In the genomic region with DNA sequence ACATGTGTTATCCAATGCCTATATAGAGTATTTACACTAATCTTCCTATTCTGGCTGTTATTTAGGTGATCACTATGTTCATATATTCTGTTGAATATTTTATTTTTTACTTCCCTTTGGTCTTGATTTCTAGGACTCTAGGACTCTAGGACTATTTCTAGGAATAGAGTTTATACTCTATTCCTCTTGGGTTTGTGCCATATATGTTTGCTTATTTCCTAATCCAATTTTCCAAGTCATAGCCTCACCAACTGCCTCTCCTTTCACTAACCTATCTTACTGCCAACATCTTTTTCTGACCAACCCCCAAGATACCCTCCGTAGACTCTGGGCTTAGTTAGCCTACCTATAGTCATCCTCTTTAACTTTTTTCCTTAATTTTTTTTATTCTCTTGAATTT, we compare ENCODE assay signal across 18 cellular contexts. TPM values are rescaled to one million over a fixed set of nuclear protein-coding genes. Genes with fewer than 3 reads are reported as not detected.
DNase-seq lines count a peak whose midpoint lies in the region; ATAC-seq and TF ChIP-seq lines count a peak whose summit lies in the region.
"Had no signal": no experiment of that assay in that cellular context is flagged by ENCODE, and none has a peak within 500 bp of the region (broad histone marks: within the 10 kb centered on the region; RNA-seq: fewer than 3 reads in every experiment).

No MANE protein-coding gene starts in this region.

- H3K4me3 Mint-ChIP-seq in activated naive CD8-positive, alpha-beta T cell treated with anti-CD3 and anti-CD28 coated beads for 36 hours: no peak overlapping the region
- no peak overlapping the region for H3K4me3 Mint-ChIP-seq in activated naive CD8-positive, alpha-beta T cell treated with anti-CD3 and anti-CD28 coated beads, Interleukin-2, amount 50 U/mL, for 24 hours
- H3K4me3 Mint-ChIP-seq in stimulated activated naive B cell treated with anti-CD40 and anti-IgM and Interleukin-4, amounts not matched to agents 10 μg/mL and 1 μg/mL and 100 μg/mL, for 72 hours: no peak overlapping the region
- no peak overlapping the region for H3K4me3 Mint-ChIP-seq in progenitor cell of endocrine pancreas (ENCODE audit: low read depth)
- H3K4me3 Mint-ChIP-seq: HFFc6 had no signal

- H3K36me3 Mint-ChIP-seq in activated naive CD8-positive, alpha-beta T cell treated with anti-CD3 and anti-CD28 coated beads for 36 hours: no peaks in the 10 kb centered on the region
- H3K36me3 Mint-ChIP-seq in activated naive CD8-positive, alpha-beta T cell treated with anti-CD3 and anti-CD28 coated beads, Interleukin-2, amount 50 U/mL, for 24 hours (ENCODE audit: low read depth): peaks cover 2% of the 10 kb centered on the region
- H3K36me3 Mint-ChIP-seq in stimulated activated naive B cell treated with anti-CD40 and anti-IgM and Interleukin-4, amounts not matched to agents 10 μg/mL and 1 μg/mL and 100 μg/mL, for 72 hours: peaks cover 14 to 18% of the 10 kb centered on the region in 2 donors
- H3K36me3 Mint-ChIP-seq in progenitor cell of endocrine pancreas (ENCODE audit: insufficient read depth): no peaks in the 10 kb centered on the region
- H3K36me3 Mint-ChIP-seq: CD4-positive, CD25-positive, alpha-beta regulatory T cell had no signal

- no peak for DNase-seq in activated naive CD8-positive, alpha-beta T cell treated with anti-CD3 and anti-CD28 coated beads for 36 hours
- no peak for DNase-seq in activated naive CD8-positive, alpha-beta T cell treated with anti-CD3 and anti-CD28 coated beads, Interleukin-2, amount 50 U/mL, for 24 hours
- peak; percentile 42 for DNase-seq in NCI-H446 treated with DMSO at 0.1 percent for 48 hours (lab: John Stamatoyannopoulos, UW)
- DNase-seq in left lobe of liver (ENCODE audit: low spot score): no peak
- DNase-seq in stimulated activated naive B cell treated with anti-CD40 and anti-IgM and Interleukin-4, amounts not matched to agents 10 μg/mL and 1 μg/mL and 100 μg/mL, for 72 hours: no peak
- no peak for DNase-seq in iPS-NIHi7 (ENCODE audit: extremely low spot score)
- no peak for DNase-seq in progenitor cell of endocrine pancreas (ENCODE audit: low spot score, unreplicated experiment)
- no peak for DNase-seq in NCI-H345 treated with DMSO at 0.1 percent for 48 hours (lab: John Stamatoyannopoulos, UW; ENCODE audit: unreplicated experiment)
- DNase-seq: BE2C; CD4-positive, CD25-positive, alpha-beta regulatory T cell; DND-41; H7; HFFc6; NCI-H1694; NCI-H2081; NCI-H524; NCI-H774 had no signal

- H3K9me3 Mint-ChIP-seq in activated naive CD8-positive, alpha-beta T cell treated with anti-CD3 and anti-CD28 coated beads for 36 hours: no peaks in the 10 kb centered on the region
- no peaks in the 10 kb centered on the region for H3K9me3 Mint-ChIP-seq in activated naive CD8-positive, alpha-beta T cell treated with anti-CD3 and anti-CD28 coated beads, Interleukin-2, amount 50 U/mL, for 24 hours
- peaks cover 0 to 6% of the 10 kb centered on the region in 2 donors for H3K9me3 Mint-ChIP-seq in stimulated activated naive B cell treated with anti-CD40 and anti-IgM and Interleukin-4, amounts not matched to agents 10 μg/mL and 1 μg/mL and 100 μg/mL, for 72 hours
- H3K9me3 Mint-ChIP-seq in progenitor cell of endocrine pancreas (ENCODE audit: low read depth): peaks cover 3% of the 10 kb centered on the region
- H3K9me3 Mint-ChIP-seq: CD4-positive, CD25-positive, alpha-beta regulatory T cell; HFFc6 had no signal

- H3K4me1 Mint-ChIP-seq in activated naive CD8-positive, alpha-beta T cell treated with anti-CD3 and anti-CD28 coated beads for 36 hours: peaks cover 19% of the 10 kb centered on the region
- H3K4me1 Mint-ChIP-seq in activated naive CD8-positive, alpha-beta T cell treated with anti-CD3 and anti-CD28 coated beads, Interleukin-2, amount 50 U/mL, for 24 hours: peaks cover 25% of the 10 kb centered on the region
- peaks cover 21 to 47% of the 10 kb centered on the region in 2 donors for H3K4me1 Mint-ChIP-seq in stimulated activated naive B cell treated with anti-CD40 and anti-IgM and Interleukin-4, amounts not matched to agents 10 μg/mL and 1 μg/mL and 100 μg/mL, for 72 hours
- H3K4me1 Mint-ChIP-seq in progenitor cell of endocrine pancreas (ENCODE audit: low read depth): peaks cover 2% of the 10 kb centered on the region

- no peaks in the 10 kb centered on the region for H3K27me3 Mint-ChIP-seq in activated naive CD8-positive, alpha-beta T cell treated with anti-CD3 and anti-CD28 coated beads for 36 hours
- H3K27me3 Mint-ChIP-seq in activated naive CD8-positive, alpha-beta T cell treated with anti-CD3 and anti-CD28 coated beads, Interleukin-2, amount 50 U/mL, for 24 hours: no peaks in the 10 kb centered on the region
- no peaks in the 10 kb centered on the region for H3K27me3 Mint-ChIP-seq in stimulated activated naive B cell treated with anti-CD40 and anti-IgM and Interleukin-4, amounts not matched to agents 10 μg/mL and 1 μg/mL and 100 μg/mL, for 72 hours
- H3K27me3 Mint-ChIP-seq in progenitor cell of endocrine pancreas: no peaks in the 10 kb centered on the region
- H3K27me3 Mint-ChIP-seq: CD4-positive, CD25-positive, alpha-beta regulatory T cell had no signal

- peak overlapping the region; percentile 15 for H3K27ac Mint-ChIP-seq in activated naive CD8-positive, alpha-beta T cell treated with anti-CD3 and anti-CD28 coated beads for 36 hours
- H3K27ac Mint-ChIP-seq in activated naive CD8-positive, alpha-beta T cell treated with anti-CD3 and anti-CD28 coated beads, Interleukin-2, amount 50 U/mL, for 24 hours: no peak overlapping the region
- H3K27ac Mint-ChIP-seq in stimulated activated naive B cell treated with anti-CD40 and anti-IgM and Interleukin-4, amounts not matched to agents 10 μg/mL and 1 μg/mL and 100 μg/mL, for 72 hours: peak overlapping the region; percentile 65
- no peak overlapping the region for H3K27ac Mint-ChIP-seq in progenitor cell of endocrine pancreas
- H3K27ac Mint-ChIP-seq: HFFc6 had no signal

- no peak for TF ChIP-seq CTCF in progenitor cell of endocrine pancreas (IDR thresholded peaks at IDR 0.05; ENCODE audit: unreplicated experiment)

- ATAC-seq in activated naive CD8-positive, alpha-beta T cell treated with anti-CD3 and anti-CD28 coated beads, Interleukin-2, amount 50 U/mL, for 24 hours: no peak
- peak; percentile 67 for ATAC-seq in left lobe of liver
- ATAC-seq in stimulated activated naive B cell treated with anti-CD40 and anti-IgM and Interleukin-4, amounts not matched to agents 10 μg/mL and 1 μg/mL and 100 μg/mL, for 72 hours (replicated peaks): no peak
- ATAC-seq: Right ventricle myocardium inferior had no signal

RNA-seq across cellular contexts. Expression of gene ARF6, which starts 28.5 kb away (rescaled TPM):
- 100 to 1,000 TPM; 134 to 135 TPM for total RNA-seq in activated naive CD8-positive, alpha-beta T cell treated with anti-CD3 and anti-CD28 coated beads for 36 hours
- total RNA-seq in left lobe of liver (20.9 TPM), progenitor cell of endocrine pancreas (49.8 and 49.9 TPM in 2 replicates)

Comparison
In these comparisons a context has a peak if more than half of its experiments do, and no peak if none do; other contexts are left out.
1. H3K27ac Mint-ChIP-seq: peak in activated naive CD8-positive, alpha-beta T cell treated with anti-CD3 and anti-CD28 coated beads for 36 hours (single experiment) and stimulated activated naive B cell treated with anti-CD40 and anti-IgM and Interleukin-4, amounts not matched to agents 10 μg/mL and 1 μg/mL and 100 μg/mL, for 72 hours (single experiment); none in activated naive CD8-positive, alpha-beta T cell treated with anti-CD3 and anti-CD28 coated beads, Interleukin-2, amount 50 U/mL, for 24 hours (single experiment) and progenitor cell of endocrine pancreas (single experiment).